Comparison of ENCODE assay signal across 23 cellular contexts in the genomic region with DNA sequence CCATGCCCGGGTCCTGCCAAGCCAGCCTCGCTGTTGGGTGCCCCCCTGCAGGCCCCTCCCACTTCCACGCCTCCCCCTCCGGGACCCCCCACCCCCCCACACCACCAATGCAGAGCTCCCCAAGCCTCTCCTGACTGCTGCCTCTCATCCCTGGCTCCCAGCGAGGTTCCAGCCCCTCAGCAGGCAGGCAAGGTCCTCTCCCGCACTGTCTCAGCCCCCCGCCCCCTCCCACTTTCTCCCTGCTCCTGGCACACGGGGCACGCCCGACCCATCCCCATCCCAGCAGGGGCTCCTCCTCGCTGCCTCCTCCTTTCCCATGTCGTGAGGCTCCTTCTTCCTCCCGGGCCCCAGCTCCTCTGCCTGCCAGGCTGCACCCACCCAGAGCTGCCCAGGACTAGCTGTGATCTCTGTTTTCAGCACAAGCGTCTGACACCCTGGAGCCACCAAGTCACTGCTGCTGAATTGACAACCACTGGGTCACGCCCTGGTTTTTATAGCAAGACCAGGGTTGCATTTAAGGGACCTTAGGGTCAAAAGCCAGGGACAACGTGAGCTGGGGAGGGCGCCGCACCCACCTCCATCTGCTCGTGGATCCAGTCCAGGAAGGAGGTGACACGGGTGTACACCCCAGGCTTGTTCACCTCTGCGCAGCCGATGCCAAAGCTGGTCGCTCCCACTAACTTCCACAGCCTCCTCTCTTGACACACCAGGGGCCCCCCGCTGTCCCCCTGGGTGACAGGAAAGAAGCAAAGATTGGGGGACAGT. TPM values are rescaled to one million over a fixed set of nuclear protein-coding genes. Genes with fewer than 3 reads are reported as not detected.
DNase-seq lines count a peak whose midpoint lies in the region; ATAC-seq and TF ChIP-seq lines count a peak whose summit lies in the region.
"Had no signal": no experiment of that assay in that cellular context is flagged by ENCODE, and none has a peak within 500 bp of the region (broad histone marks: within the 10 kb centered on the region; RNA-seq: fewer than 3 reads in every experiment).

No MANE protein-coding gene starts in this region.

- peaks cover 14% of the 10 kb centered on the region for H3K4me1 ChIP-seq in PC-3 (ENCODE audit: insufficient read depth, low read length)
- H3K4me1 ChIP-seq: gastroesophageal sphincter, HAP-1, upper lobe of right lung had no signal

- peaks cover 50% of the 10 kb centered on the region for H3K4me1 Mint-ChIP-seq in activated CD4-positive, alpha-beta T cell treated with anti-CD3 and anti-CD28 coated beads for 36 hours
- peaks cover 18% of the 10 kb centered on the region for H3K4me1 Mint-ChIP-seq in activated CD4-positive, alpha-beta T cell treated with anti-CD3 and anti-CD28 coated beads, Interleukin-2, amount 10 ng/mL, durations not matched to agents 7 days and 5 days

- H3K79me2 ChIP-seq in PC-3 (ENCODE audit: low read length): no peaks in the 10 kb centered on the region

- POLR2A ChIA-PET in activated CD4-positive, alpha-beta T cell treated with anti-CD3 and anti-CD28 coated beads for 36 hours (lab: Charles Lee): interaction anchor here (0.8 to 3.3 kb wide), 4 partner anchors 18 to 46 kb away, joined by 3 to 15 read pairs (median 4); a partner anchor contains a TSS
- POLR2A ChIA-PET in activated CD4-positive, alpha-beta T cell treated with anti-CD3 and anti-CD28 coated beads, Interleukin-2, amount 10 ng/mL, durations not matched to agents 7 days and 5 days (lab: Charles Lee): no interaction called here
- POLR2A ChIA-PET in PC-3 (lab: Charles Lee; ENCODE audit: unreplicated experiment): interaction anchor here (0.6 kb wide), 1 partner anchor 155 kb away, joined by 8 read pairs; no protein-coding TSS in a partner anchor

- no peak for DNase-seq in activated CD4-positive, alpha-beta T cell treated with anti-CD3 and anti-CD28 coated beads for 36 hours
- DNase-seq in activated CD4-positive, alpha-beta T cell treated with anti-CD3 and anti-CD28 coated beads, Interleukin-2, amount 10 ng/mL, durations not matched to agents 7 days and 5 days: no peak
- no peak for DNase-seq in PC-3
- peak; percentile 58 for DNase-seq in iPS-NIHi11 (ENCODE audit: low spot score)
- DNase-seq in stimulated activated naive CD8-positive, alpha-beta T cell treated with anti-CD3 and anti-CD28 coated beads, Interleukin-15, Interleukin-2, amounts not matched to agents 100 U/mL and 50 U/mL, for 24 hours: peak; percentile 22
- no peak for DNase-seq in OCI-M2 (lab: John Stamatoyannopoulos, UW; ENCODE audit: unreplicated experiment)
- no peak for DNase-seq in GM13977 (ENCODE audit: low spot score)
- DNase-seq: erythroblast, KBM-7, NCI-H1048, NCI-H345, Right ventricle myocardium superior, upper lobe of right lung had no signal

- no peak overlapping the region; the same call in 1 of the 2 replicates for H3K27ac ChIP-seq in PC-3 (ENCODE audit: low read length)
- H3K27ac ChIP-seq: C4-2B, dorsolateral prefrontal cortex, gastroesophageal sphincter, upper lobe of right lung had no signal

- no peaks in the 10 kb centered on the region for H3K9me3 Mint-ChIP-seq in activated CD4-positive, alpha-beta T cell treated with anti-CD3 and anti-CD28 coated beads for 36 hours (ENCODE audit: low read depth)
- H3K9me3 Mint-ChIP-seq in activated CD4-positive, alpha-beta T cell treated with anti-CD3 and anti-CD28 coated beads, Interleukin-2, amount 10 ng/mL, durations not matched to agents 7 days and 5 days: no peaks in the 10 kb centered on the region

- intact Hi-C loops in activated CD4-positive, alpha-beta T cell treated with anti-CD3 and anti-CD28 coated beads for 36 hours (cut with DNase I, micrococcal nuclease): loop anchor here in 1 of 2 experiments (2.0 kb wide), 2 partner anchors 17 to 37 kb away; no protein-coding TSS in a partner anchor
- intact Hi-C loops in PC-3 (cut with micrococcal nuclease): no loop called here

- no peaks in the 10 kb centered on the region for H3K36me3 ChIP-seq in PC-3 (ENCODE audit: low read depth, low read length)
- H3K36me3 ChIP-seq: gastroesophageal sphincter, HAP-1, upper lobe of right lung had no signal

- no peaks in the 10 kb centered on the region for H3K9me2 ChIP-seq in PC-3 (replicated peaks; ENCODE audit: low read length)

- in situ Hi-C loops in GM13977 (cut with MboI; ENCODE audit: low pct_unique_long_range_greater_than_20kb, low sequenced_read_pairs, unreplicated experiment): no loop called here

- CTCF ChIA-PET in activated CD4-positive, alpha-beta T cell treated with anti-CD3 and anti-CD28 coated beads for 36 hours (lab: Charles Lee): interaction anchor here (1.6 to 3.0 kb wide), 3 partner anchors 14 to 37 kb away, joined by 7 to 11 read pairs (median 9); no protein-coding TSS in a partner anchor
- CTCF ChIA-PET in activated CD4-positive, alpha-beta T cell treated with anti-CD3 and anti-CD28 coated beads, Interleukin-2, amount 10 ng/mL, durations not matched to agents 7 days and 5 days (lab: Charles Lee): interaction anchor here (0.6 to 3.0 kb wide), 7 partner anchors 9 to 143 kb away, joined by 3 to 22 read pairs (median 5); a partner anchor contains a TSS
- CTCF ChIA-PET in PC-3 (lab: Charles Lee): interaction anchor here (0.6 kb wide), 1 partner anchor 139 kb away, joined by 3 read pairs; no protein-coding TSS in a partner anchor

- H3F3A ChIP-seq in PC-3 (ENCODE audit: low read length, unreplicated experiment): no peaks in the 10 kb centered on the region

- H3K27ac Mint-ChIP-seq in activated CD4-positive, alpha-beta T cell treated with anti-CD3 and anti-CD28 coated beads for 36 hours: peak overlapping the region; percentile 92
- H3K27ac Mint-ChIP-seq in activated CD4-positive, alpha-beta T cell treated with anti-CD3 and anti-CD28 coated beads, Interleukin-2, amount 10 ng/mL, durations not matched to agents 7 days and 5 days: no peak overlapping the region

- H3K4me2 ChIP-seq in PC-3 (ENCODE audit: low read length): 0 out of 2 replicates have a peak overlapping the region, but pooled peaks have one; percentile 52
- H3K4me2 ChIP-seq: smooth muscle cell had no signal

- H4K20me1 ChIP-seq in PC-3 (ENCODE audit: low read length): no peaks in the 10 kb centered on the region

- no peak for TF ChIP-seq CTCF in PC-3 (conservative IDR thresholded peaks at IDR 0.05; ENCODE audit: low read depth, low read length)
- no peak for TF ChIP-seq CTCF in GM13977 (IDR thresholded peaks at IDR 0.05; ENCODE audit: extremely low read depth, insufficient read depth, missing control alignments)

- peak overlapping the region; percentile 40; the same call in 1 of the 2 replicates for H3K9ac ChIP-seq in PC-3 (ENCODE audit: low read length)

- no peaks in the 10 kb centered on the region for H3K9me3 ChIP-seq in PC-3 (ENCODE audit: low read length)
- H3K9me3 ChIP-seq: gastroesophageal sphincter, HAP-1, upper lobe of right lung had no signal

- H3K27me3 ChIP-seq in PC-3 (ENCODE audit: low read length): no peaks in the 10 kb centered on the region
- H3K27me3 ChIP-seq: upper lobe of right lung had no signal

- no TSS peak for BruUV-seq in PC-3 (replicated peaks; lab: Mats Ljungman, UMichigan)

- no peak overlapping the region for H2AFZ ChIP-seq in PC-3 (ENCODE audit: low read length)

- no peak for ATAC-seq in activated CD4-positive, alpha-beta T cell treated with anti-CD3 and anti-CD28 coated beads for 36 hours
- ATAC-seq in PC-3 (no peak), HG03432 (IDR thresholded peaks at IDR 0.05; ENCODE audit: unreplicated experiment) (no peak)
- no peak for ATAC-seq in stimulated activated naive CD8-positive, alpha-beta T cell treated with anti-CD3 and anti-CD28 coated beads, Interleukin-15, Interleukin-2, amounts not matched to agents 100 U/mL and 50 U/mL, for 24 hours
- ATAC-seq: gastroesophageal sphincter, upper lobe of right lung had no signal

- H3K36me3 Mint-ChIP-seq in activated CD4-positive, alpha-beta T cell treated with anti-CD3 and anti-CD28 coated beads for 36 hours (ENCODE audit: low read depth): peaks cover 73% of the 10 kb centered on the region
- H3K36me3 Mint-ChIP-seq in activated CD4-positive, alpha-beta T cell treated with anti-CD3 and anti-CD28 coated beads, Interleukin-2, amount 10 ng/mL, durations not matched to agents 7 days and 5 days (ENCODE audit: low read depth): no peaks in the 10 kb centered on the region

- no peak overlapping the region for H3K4me3 ChIP-seq in PC-3 (ENCODE audit: low read length)
- H3K4me3 ChIP-seq: dorsolateral prefrontal cortex, gastroesophageal sphincter, HAP-1, smooth muscle cell, upper lobe of right lung had no signal

- no peaks in the 10 kb centered on the region for H3K27me3 Mint-ChIP-seq in activated CD4-positive, alpha-beta T cell treated with anti-CD3 and anti-CD28 coated beads for 36 hours
- no peaks in the 10 kb centered on the region for H3K27me3 Mint-ChIP-seq in activated CD4-positive, alpha-beta T cell treated with anti-CD3 and anti-CD28 coated beads, Interleukin-2, amount 10 ng/mL, durations not matched to agents 7 days and 5 days

- H3K4me3 Mint-ChIP-seq in activated CD4-positive, alpha-beta T cell treated with anti-CD3 and anti-CD28 coated beads for 36 hours: peak overlapping the region; percentile 57
- H3K4me3 Mint-ChIP-seq in activated CD4-positive, alpha-beta T cell treated with anti-CD3 and anti-CD28 coated beads, Interleukin-2, amount 10 ng/mL, durations not matched to agents 7 days and 5 days: no peak overlapping the region

RNA-seq across cellular contexts. Expression of a gene that starts 9.0 kb away (rescaled TPM):
- total RNA-seq in activated CD4-positive, alpha-beta T cell treated with anti-CD3 and anti-CD28 coated beads for 36 hours: not detected
- total RNA-seq in activated CD4-positive, alpha-beta T cell treated with anti-CD3 and anti-CD28 coated beads, Interleukin-2, amount 10 ng/mL, durations not matched to agents 7 days and 5 days: not detected
- 99.2 and 111 TPM in 2 replicates for total RNA-seq in PC-3 (2014; rRNA removed)
- total RNA-seq: A673; bronchial epithelial cell; dorsolateral prefrontal cortex; gastroesophageal sphincter; liver; Right ventricle myocardium superior; T-helper 1 cell treated with Interleukin-12 subunit alpha and Interleukin-12 subunit beta and Interleukin-4 antibody, amounts not matched to agents 30 ng/mL and 1 ng/mL, for 36 hours; upper lobe of right lung had no signal

RNA-seq across cellular contexts. Expression of a gene that starts 20.5 kb away (rescaled TPM):
- 100 to 1,000 TPM in 1 of 2 experiments, 10 to 100 TPM in 1; 99.1 to 113 TPM for total RNA-seq in activated CD4-positive, alpha-beta T cell treated with anti-CD3 and anti-CD28 coated beads for 36 hours
- 1 to 10 TPM; 7.4 to 8.9 TPM for total RNA-seq in activated CD4-positive, alpha-beta T cell treated with anti-CD3 and anti-CD28 coated beads, Interleukin-2, amount 10 ng/mL, durations not matched to agents 7 days and 5 days
- total RNA-seq in PC-3 (2014; rRNA removed): not detected in 2 replicates
- total RNA-seq: A673, Right ventricle myocardium superior, smooth muscle cell had no signal

RNA-seq across cellular contexts. Expression of a gene that starts 24.5 kb away (rescaled TPM):
- not detected for total RNA-seq in activated CD4-positive, alpha-beta T cell treated with anti-CD3 and anti-CD28 coated beads for 36 hours
- total RNA-seq in activated CD4-positive, alpha-beta T cell treated with anti-CD3 and anti-CD28 coated beads, Interleukin-2, amount 10 ng/mL, durations not matched to agents 7 days and 5 days: not detected
- 21.1 and 22.9 TPM in 2 replicates for total RNA-seq in PC-3 (2014; rRNA removed)
- total RNA-seq: A673; bronchial epithelial cell; dorsolateral prefrontal cortex; gastroesophageal sphincter; liver; Right ventricle myocardium superior; smooth muscle cell; T-helper 1 cell treated with Interleukin-12 subunit alpha and Interleukin-12 subunit beta and Interleukin-4 antibody, amounts not matched to agents 30 ng/mL and 1 ng/mL, for 36 hours; upper lobe of right lung had no signal

RNA-seq across cellular contexts. Expression of a gene that starts 28.4 kb away (rescaled TPM):
- total RNA-seq in activated CD4-positive, alpha-beta T cell treated with anti-CD3 and anti-CD28 coated beads for 36 hours: 10 to 100 TPM; 37.3 to 39.0 TPM
- 10 to 100 TPM; 77.4 to 83.7 TPM for total RNA-seq in activated CD4-positive, alpha-beta T cell treated with anti-CD3 and anti-CD28 coated beads, Interleukin-2, amount 10 ng/mL, durations not matched to agents 7 days and 5 days
- total RNA-seq in PC-3 (2014; rRNA removed): 1.0 TPM in 1 of 2 replicates, not detected in the other
- total RNA-seq: A673, bronchial epithelial cell, Right ventricle myocardium superior, smooth muscle cell had no signal

Comparison
In these comparisons a context has a peak if more than half of its experiments do, and no peak if none do; other contexts are left out.
1. RNA of a gene that starts 20.5 kb away (total RNA-seq): 99.1 to 113 TPM in activated CD4-positive, alpha-beta T cell treated with anti-CD3 and anti-CD28 coated beads for 36 hours; 7.4 to 8.9 TPM in activated CD4-positive, alpha-beta T cell treated with anti-CD3 and anti-CD28 coated beads, Interleukin-2, amount 10 ng/mL, durations not matched to agents 7 days and 5 days and not detected in PC-3; every median in the first group is over 10 times any median in the second.
2. DNase-seq: peak in iPS-NIHi11 (single experiment) and stimulated activated naive CD8-positive, alpha-beta T cell treated with anti-CD3 and anti-CD28 coated beads, Interleukin-15, Interleukin-2, amounts not matched to agents 100 U/mL and 50 U/mL, for 24 hours (single experiment); none in activated CD4-positive, alpha-beta T cell treated with anti-CD3 and anti-CD28 coated beads for 36 hours (single experiment), activated CD4-positive, alpha-beta T cell treated with anti-CD3 and anti-CD28 coated beads, Interleukin-2, amount 10 ng/mL, durations not matched to agents 7 days and 5 days (single experiment), PC-3 (single experiment), OCI-M2 (single experiment) and GM13977 (single experiment).
3. RNA of a gene that starts 9.0 kb away (total RNA-seq): 99.2 to 111 TPM in PC-3; not detected in activated CD4-positive, alpha-beta T cell treated with anti-CD3 and anti-CD28 coated beads for 36 hours and not detected in activated CD4-positive, alpha-beta T cell treated with anti-CD3 and anti-CD28 coated beads, Interleukin-2, amount 10 ng/mL, durations not matched to agents 7 days and 5 days; every median in the first group is over 10 times any median in the second.
4. RNA of a gene that starts 24.5 kb away (total RNA-seq): 21.1 to 22.9 TPM in PC-3; not detected in activated CD4-positive, alpha-beta T cell treated with anti-CD3 and anti-CD28 coated beads for 36 hours and not detected in activated CD4-positive, alpha-beta T cell treated with anti-CD3 and anti-CD28 coated beads, Interleukin-2, amount 10 ng/mL, durations not matched to agents 7 days and 5 days; every median in the first group is over 10 times any median in the second.